17 cellular contexts compared by ENCODE assay signal in genomic region chr5:165525268-165525667, GRCh38.
A peak's percentile ranks its signal among the peaks of the same experiment; 100 is the strongest.
DNase-seq lines count a peak whose midpoint lies in the region; ATAC-seq, FAIRE-seq and TF ChIP-seq lines count a peak whose summit lies in the region.
"Had no signal": no experiment of that assay in that cellular context is flagged by ENCODE, and none has a peak within 500 bp of the region (broad histone marks: within the 10 kb centered on the region; RNA-seq: fewer than 3 reads in every experiment).

No MANE protein-coding gene starts in this region.

- no CpG with 5 or more reads among the region's 5 CpGs for WGBS in mesendoderm (ENCODE audit: extremely low coverage, insufficient coverage, low lambda C conversion rate)

- H2BK15ac ChIP-seq in mesendoderm (replicated peaks; ENCODE audit: low read depth), result no peak overlapping the region

- no peaks in the 10 kb centered on the region for H3K27me3 Mint-ChIP-seq in stimulated activated naive CD8-positive, alpha-beta T cell treated with anti-CD3 and anti-CD28 coated beads, Interleukin-15, amount 100 ng/mL, for 72 hours
- H3K27me3 Mint-ChIP-seq: natural killer cell treated with Interleukin-12 subunit alpha and Interleukin-12 subunit beta and Interleukin-15 and Interleukin-18, amount 100 ng/mL, for 72 hours; progenitor cell of endocrine pancreas had no signal

- no peak for TF ChIP-seq POLR2A in erythroblast (IDR thresholded peaks at IDR 0.05; ENCODE audit: low read length)

- H3K4me2 ChIP-seq in PC-3 (ENCODE audit: low read length) (no peak overlapping the region), mesendoderm (ENCODE audit: low read length) (no peak overlapping the region)

- H3K4me3 Mint-ChIP-seq in stimulated activated naive CD8-positive, alpha-beta T cell treated with anti-CD3 and anti-CD28 coated beads, Interleukin-15, amount 100 ng/mL, for 72 hours, result no peak overlapping the region
- H3K4me3 Mint-ChIP-seq: natural killer cell treated with Interleukin-12 subunit alpha and Interleukin-12 subunit beta and Interleukin-15 and Interleukin-18, amount 100 ng/mL, for 72 hours had no signal

- POLR2A ChIA-PET in PC-3 (lab: Charles Lee; ENCODE audit: unreplicated experiment), result no interaction called here

- H3K79me2 ChIP-seq in PC-3 (ENCODE audit: low read length) (no peaks in the 10 kb centered on the region), mesendoderm (ENCODE audit: control insufficient read depth, insufficient read depth, low read length) (no peaks in the 10 kb centered on the region)

- H3K36me3 ChIP-seq in PC-3 (ENCODE audit: low read depth, low read length) (no peaks in the 10 kb centered on the region), bronchial epithelial cell (ENCODE audit: control insufficient read depth, insufficient read depth, low read length) (no peaks in the 10 kb centered on the region), mesendoderm (ENCODE audit: control insufficient read depth, insufficient read depth, low read length) (no peaks in the 10 kb centered on the region)
- H3K36me3 ChIP-seq: BE2C, Peyer's patch had no signal

- BruUV-seq in PC-3 (replicated peaks; lab: Mats Ljungman, UMichigan), result no TSS peak

- intact Hi-C loops in PC-3 (cut with micrococcal nuclease), result no loop called here

- no peak overlapping the region for H2AK5ac ChIP-seq in mesendoderm (ENCODE audit: low read length)

- H3K27ac ChIP-seq in HL-60 (replicated peaks) (0 out of 2 replicates have a peak overlapping the region, but pooled peaks have one; percentile 10), PC-3 (ENCODE audit: low read length) (no peak overlapping the region), mesendoderm (ENCODE audit: low read depth, low read length) (no peak overlapping the region)
- H3K27ac ChIP-seq: body of pancreas, Peyer's patch had no signal

- H4K20me1 ChIP-seq in PC-3 (ENCODE audit: low read length), result no peaks in the 10 kb centered on the region

- H3K9me2 ChIP-seq in PC-3 (replicated peaks; ENCODE audit: low read length), result no peaks in the 10 kb centered on the region

- no peak overlapping the region for H4K5ac ChIP-seq in mesendoderm (ENCODE audit: low read length)

- H3K9ac ChIP-seq in PC-3 (ENCODE audit: low read length), result no peak overlapping the region
- no peak overlapping the region for H3K9ac ChIP-seq in mesendoderm (ENCODE audit: low read length)

- no peak overlapping the region for H2AFZ ChIP-seq in PC-3 (ENCODE audit: low read length)

- no peaks in the 10 kb centered on the region for H3F3A ChIP-seq in PC-3 (ENCODE audit: low read length, unreplicated experiment)

- no peak for TF ChIP-seq CTCF in HL-60 (IDR thresholded peaks at IDR 0.05; ENCODE audit: insufficient read depth, low read length)
- no peak for TF ChIP-seq CTCF in PC-3 (conservative IDR thresholded peaks at IDR 0.05; ENCODE audit: low read depth, low read length)
- no peak for TF ChIP-seq CTCF in bronchial epithelial cell (IDR thresholded peaks at IDR 0.05; ENCODE audit: insufficient read depth, low read length, severe bottlenecking)

- no peak overlapping the region for H3K4ac ChIP-seq in mesendoderm (ENCODE audit: low read depth, low read length)

- no peak overlapping the region for H3K18ac ChIP-seq in mesendoderm (ENCODE audit: low read length)

- no peaks in the 10 kb centered on the region for H3K9me3 ChIP-seq in PC-3 (ENCODE audit: low read length)
- H3K9me3 ChIP-seq: BE2C had no signal

- H2BK5ac ChIP-seq in mesendoderm (ENCODE audit: low read length), result no peak overlapping the region

- FAIRE-seq in bronchial epithelial cell (lab: Jason Lieb, UNC), result no peak

- H3K4me1 ChIP-seq in PC-3 (ENCODE audit: insufficient read depth, low read length), result no peaks in the 10 kb centered on the region
- H3K4me1 ChIP-seq in mesendoderm (ENCODE audit: control insufficient read depth, low read depth, low read length), result no peaks in the 10 kb centered on the region
- H3K4me1 ChIP-seq: BE2C, body of pancreas, Peyer's patch had no signal

- no peak overlapping the region for H3K23ac ChIP-seq in mesendoderm (ENCODE audit: low read length)

- H3K4me1 Mint-ChIP-seq in stimulated activated naive CD8-positive, alpha-beta T cell treated with anti-CD3 and anti-CD28 coated beads, Interleukin-15, amount 100 ng/mL, for 72 hours, result no peaks in the 10 kb centered on the region

- no peak overlapping the region for H2BK120ac ChIP-seq in mesendoderm (ENCODE audit: low read depth, low read length)

- no peak for ATAC-seq in PC-3
- ATAC-seq in stimulated activated naive CD8-positive, alpha-beta T cell treated with anti-CD3 and anti-CD28 coated beads, Interleukin-15, amount 100 ng/mL, for 72 hours, result no peak
- ATAC-seq: body of pancreas; natural killer cell treated with Interleukin-12 subunit alpha and Interleukin-12 subunit beta and Interleukin-15 and Interleukin-18, amount 100 ng/mL, for 72 hours had no signal

- peaks cover 11 to 23% of the 10 kb centered on the region in 2 donors for H3K9me3 Mint-ChIP-seq in stimulated activated naive CD8-positive, alpha-beta T cell treated with anti-CD3 and anti-CD28 coated beads, Interleukin-15, amount 100 ng/mL, for 72 hours

- no peak overlapping the region for H3K27ac Mint-ChIP-seq in stimulated activated naive CD8-positive, alpha-beta T cell treated with anti-CD3 and anti-CD28 coated beads, Interleukin-15, amount 100 ng/mL, for 72 hours
- H3K27ac Mint-ChIP-seq: natural killer cell treated with Interleukin-12 subunit alpha and Interleukin-12 subunit beta and Interleukin-15 and Interleukin-18, amount 100 ng/mL, for 72 hours; progenitor cell of endocrine pancreas had no signal

- CTCF ChIA-PET in PC-3 (lab: Charles Lee), result no interaction called here

- no peaks in the 10 kb centered on the region for H3K79me1 ChIP-seq in mesendoderm (ENCODE audit: low read length)

- H3K27me3 ChIP-seq in HL-60 (ENCODE audit: insufficient read depth, poor library complexity, severe bottlenecking) (no peaks in the 10 kb centered on the region), PC-3 (ENCODE audit: low read length) (no peaks in the 10 kb centered on the region), bronchial epithelial cell (ENCODE audit: control insufficient read depth, insufficient read depth, low read length) (no peaks in the 10 kb centered on the region), mesendoderm (ENCODE audit: insufficient read depth, low read length, poor library complexity) (no peaks in the 10 kb centered on the region)
- H3K27me3 ChIP-seq: BE2C, body of pancreas, Peyer's patch had no signal

- H3K56ac ChIP-seq in mesendoderm (ENCODE audit: low read length), result no peak overlapping the region

- DNase-seq in HL-60 (ENCODE audit: low read depth in 1 of 2, low spot score in 1 of 2) (peak; percentile 32 to 56), PC-3 (peak; percentile 2), bronchial epithelial cell (ENCODE audit: low read depth) (peak; percentile 54), mesendoderm (peak; percentile 88), erythroblast (lab: John Stamatoyannopoulos, UW) (no peak), 8988T (no peak)
- no peak for DNase-seq in stimulated activated naive CD8-positive, alpha-beta T cell treated with anti-CD3 and anti-CD28 coated beads, Interleukin-15, amount 100 ng/mL, for 72 hours
- no peak for DNase-seq in stimulated activated CD4-positive, alpha-beta T cell treated with anti-CD3 and anti-CD28 coated beads, Interleukin-4, amount 100 ng/mL, for 24 hours
- DNase-seq: activated CD8-positive, alpha-beta memory T cell treated with anti-CD3 and anti-CD28 coated beads, Interleukin-2, amount 50 U/mL, for 4 hours; BE2C; body of pancreas; NCI-H2081 treated with DMSO at 0.1 percent for 48 hours; NCI-H69; Peyer's patch had no signal

- no peak overlapping the region for H4K8ac ChIP-seq in mesendoderm (ENCODE audit: low read depth, low read length)

- no peak overlapping the region for H3K4me3 ChIP-seq in HL-60 (replicated peaks; ENCODE audit: insufficient read depth, low read length)
- H3K4me3 ChIP-seq in PC-3 (ENCODE audit: low read length), result no peak overlapping the region
- no peak overlapping the region for H3K4me3 ChIP-seq in bronchial epithelial cell (ENCODE audit: low read depth, low read length)
- no peak overlapping the region for H3K4me3 ChIP-seq in mesendoderm (ENCODE audit: low read length)
- H3K4me3 ChIP-seq: body of pancreas, lung, Peyer's patch had no signal

Comparison
In these comparisons a context has a peak if more than half of its experiments do, and no peak if none do; other contexts are left out.
1. DNase-seq: peak in HL-60 (2 of 2), PC-3 (single experiment), bronchial epithelial cell (single experiment) and mesendoderm (single experiment); none in erythroblast (0 of 2), stimulated activated naive CD8-positive, alpha-beta T cell treated with anti-CD3 and anti-CD28 coated beads, Interleukin-15, amount 100 ng/mL, for 72 hours (0 of 2), stimulated activated CD4-positive, alpha-beta T cell treated with anti-CD3 and anti-CD28 coated beads, Interleukin-4, amount 100 ng/mL, for 24 hours (single experiment) and 8988T (single experiment).